ENCODE assay signal across 8 cellular contexts in the genomic region with DNA sequence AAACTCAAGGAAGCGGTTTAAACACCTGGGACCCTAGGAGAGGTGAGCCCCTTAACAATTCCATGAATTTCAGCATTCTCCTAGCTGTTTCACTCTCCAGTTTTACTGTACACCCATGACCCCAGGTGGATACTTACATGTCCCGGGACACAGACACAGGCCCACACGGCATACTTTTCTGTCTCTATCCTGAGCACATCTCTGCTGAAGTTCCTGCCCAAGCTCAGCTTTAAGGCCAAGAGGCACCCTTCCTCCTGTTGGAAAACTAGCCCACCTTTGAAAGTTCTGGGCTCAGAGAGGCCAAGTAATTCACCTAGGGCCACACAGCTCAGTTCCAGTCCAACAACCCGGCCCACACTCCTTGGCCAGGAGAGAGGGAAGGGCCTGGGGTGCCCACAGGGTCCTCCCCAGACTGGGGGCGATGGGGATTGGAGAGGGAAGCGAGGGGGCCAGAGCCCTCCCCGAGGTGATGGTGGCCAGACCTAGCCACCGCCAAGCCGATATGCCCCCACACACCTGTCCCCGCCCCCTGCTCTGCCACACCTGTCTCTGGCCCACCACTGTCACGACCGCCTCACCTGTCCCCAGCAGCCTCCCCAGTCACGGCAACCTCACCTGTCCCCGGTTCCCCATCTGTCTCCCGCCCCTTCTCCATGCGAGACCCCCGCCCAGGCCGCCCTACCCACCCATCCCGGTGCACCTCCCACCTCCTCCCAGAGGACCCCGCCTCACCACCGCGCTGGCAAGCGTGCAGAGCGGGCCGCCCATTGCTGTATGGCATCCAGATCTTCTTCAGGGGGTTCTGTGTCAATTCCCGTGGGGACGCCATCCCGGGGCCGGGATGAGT. TPM values are rescaled to one million over a fixed set of nuclear protein-coding genes. Genes with fewer than 3 reads are reported as not detected.
DNase-seq lines count a peak whose midpoint lies in the region; ATAC-seq and TF ChIP-seq lines count a peak whose summit lies in the region.

No MANE protein-coding gene starts in this region.

- H3K27ac ChIP-seq in liver (ENCODE audit: low read depth in 1 of 2, low read length in 2 of 2): peak overlapping the region in 1 of 2 donors; percentile 18
- H3K27ac ChIP-seq in transverse colon: peak overlapping the region; percentile 43 to 84 (median 78)

- TF ChIP-seq CTCF in liver (IDR thresholded peaks at IDR 0.05; ENCODE audit: low read depth, low read length, missing input control) (no peak), transverse colon (IDR thresholded peaks at IDR 0.05) (no peak), GM10248 (IDR thresholded peaks at IDR 0.05; ENCODE audit: control extremely low read depth, extremely low read depth, low read depth, missing control alignments) (no peak)

- CTCF ChIA-PET in activated naive CD4-positive, alpha-beta T cell treated with anti-CD3 and anti-CD28 coated beads, Interleukin-2, amount 10 ng/mL, durations not matched to agents 7 days and 5 days (lab: Charles Lee): interaction anchor here (0.7 to 5.0 kb wide), 12 partner anchors 7 to 361 kb away, joined by 3 to 26 read pairs (median 4); a partner anchor contains a TSS
- CTCF ChIA-PET in GM10248 (lab: Yijun Ruan, JAX): interaction anchor here (0.7 to 3.1 kb wide), 14 partner anchors 8 to 315 kb away, joined by 3 to 29 read pairs (median 5); a partner anchor contains a TSS

- peaks cover 17% of the 10 kb centered on the region for H3K36me3 Mint-ChIP-seq in activated naive CD4-positive, alpha-beta T cell treated with anti-CD3 and anti-CD28 coated beads, Interleukin-2, amount 10 ng/mL, durations not matched to agents 7 days and 5 days
- peaks cover 2% of the 10 kb centered on the region for H3K36me3 Mint-ChIP-seq in activated naive CD8-positive, alpha-beta T cell treated with anti-CD3 and anti-CD28 coated beads, Interleukin-2, amount 50 U/mL, for 24 hours (ENCODE audit: low read depth)

- 27% methylated on average over 29 of the region's 29 CpGs for WGBS in liver
- 19 to 100% methylated on average over 1 to 28 of the region's 29 CpGs for WGBS in transverse colon (ENCODE audit: low coverage in 1 of 2), 2 donors

- no peaks in the 10 kb centered on the region for H3K9me3 Mint-ChIP-seq in activated naive CD4-positive, alpha-beta T cell treated with anti-CD3 and anti-CD28 coated beads, Interleukin-2, amount 10 ng/mL, durations not matched to agents 7 days and 5 days
- no peaks in the 10 kb centered on the region for H3K9me3 Mint-ChIP-seq in activated naive CD8-positive, alpha-beta T cell treated with anti-CD3 and anti-CD28 coated beads, Interleukin-2, amount 50 U/mL, for 24 hours

- H3K9me3 ChIP-seq in liver (ENCODE audit: control insufficient read depth in 4 of 4, low read length in 3 of 4): no peaks in the 10 kb centered on the region
- no peaks in the 10 kb centered on the region for H3K9me3 ChIP-seq in transverse colon

- H3K27me3 Mint-ChIP-seq in activated naive CD4-positive, alpha-beta T cell treated with anti-CD3 and anti-CD28 coated beads, Interleukin-2, amount 10 ng/mL, durations not matched to agents 7 days and 5 days: peaks cover 16% of the 10 kb centered on the region
- peaks cover 2% of the 10 kb centered on the region for H3K27me3 Mint-ChIP-seq in activated naive CD8-positive, alpha-beta T cell treated with anti-CD3 and anti-CD28 coated beads, Interleukin-2, amount 50 U/mL, for 24 hours

- in situ Hi-C loops in transverse colon (cut with MboI; ENCODE audit: low pct_ligation_motif_present in 1 of 4, low pct_unique_long_range_greater_than_20kb in 1 of 4, low sequenced_read_pairs in 3 of 4): no loop called here

- ATAC-seq in activated naive CD8-positive, alpha-beta T cell treated with anti-CD3 and anti-CD28 coated beads, Interleukin-2, amount 50 U/mL, for 24 hours: no peak

- DNase-seq in activated naive CD4-positive, alpha-beta T cell treated with anti-CD3 and anti-CD28 coated beads, Interleukin-2, amount 10 ng/mL, durations not matched to agents 7 days and 5 days: no peak
- DNase-seq in activated naive CD4-positive, alpha-beta T cell treated with Interleukin-2 at 50 U/mL for 16 hours: no peak
- peak; percentile 16 for DNase-seq in activated naive CD8-positive, alpha-beta T cell treated with anti-CD3 and anti-CD28 coated beads, Interleukin-2, amount 50 U/mL, for 24 hours
- DNase-seq in transverse colon: no peak
- DNase-seq in GM10248 (ENCODE audit: extremely low spot score): no peak
- no peak for DNase-seq in HK-2 (ENCODE audit: unreplicated experiment)
- DNase-seq in activated gamma-delta T cell (lab: John Stamatoyannopoulos, UW): no peak

- no peak for TF ChIP-seq RAD21 in liver (IDR thresholded peaks at IDR 0.05)

- intact Hi-C loops in transverse colon (cut with DNase I; ENCODE audit: low total_unique reads): no loop called here

- peaks cover 6 to 32% (median 14%) of the 10 kb centered on the region in 4 donors for H3K4me1 ChIP-seq in liver (ENCODE audit: control insufficient read depth in 4 of 4, insufficient read depth in 4 of 4, low read length in 3 of 4)
- peaks cover 11 to 56% (median 31%) of the 10 kb centered on the region in 4 donors for H3K4me1 ChIP-seq in transverse colon

- POLR2A ChIA-PET in GM10248 (lab: Yijun Ruan, JAX): interaction anchor here (2.1 kb wide), 1 partner anchor 109 kb away, joined by 5 read pairs; a partner anchor contains a TSS

- no peaks in the 10 kb centered on the region for H3K27me3 ChIP-seq in liver (ENCODE audit: control insufficient read depth in 4 of 4, insufficient read depth in 4 of 4, low read length in 3 of 4)
- no peaks in the 10 kb centered on the region for H3K27me3 ChIP-seq in transverse colon

- peak; percentile 30 for TF ChIP-seq POLR2A in transverse colon (IDR thresholded peaks at IDR 0.05)

- peak overlapping the region; percentile 87 for H3K27ac Mint-ChIP-seq in activated naive CD4-positive, alpha-beta T cell treated with anti-CD3 and anti-CD28 coated beads, Interleukin-2, amount 10 ng/mL, durations not matched to agents 7 days and 5 days
- H3K27ac Mint-ChIP-seq in activated naive CD8-positive, alpha-beta T cell treated with anti-CD3 and anti-CD28 coated beads, Interleukin-2, amount 50 U/mL, for 24 hours: peak overlapping the region; percentile 93

- no peak overlapping the region for H3K9ac ChIP-seq in liver (ENCODE audit: low read depth in 1 of 2, low read length in 2 of 2)

- H3K4me1 Mint-ChIP-seq in activated naive CD4-positive, alpha-beta T cell treated with anti-CD3 and anti-CD28 coated beads, Interleukin-2, amount 10 ng/mL, durations not matched to agents 7 days and 5 days: peaks cover 59% of the 10 kb centered on the region
- peaks cover 24% of the 10 kb centered on the region for H3K4me1 Mint-ChIP-seq in activated naive CD8-positive, alpha-beta T cell treated with anti-CD3 and anti-CD28 coated beads, Interleukin-2, amount 50 U/mL, for 24 hours

- peak overlapping the region in 2 of 3 donors; percentile 38 to 57 for H3K4me3 ChIP-seq in liver (ENCODE audit: low read depth in 1 of 3, low read length in 3 of 3)
- peak overlapping the region; percentile 27 to 52 (median 44) for H3K4me3 ChIP-seq in transverse colon

- H3K4me3 Mint-ChIP-seq in activated naive CD4-positive, alpha-beta T cell treated with anti-CD3 and anti-CD28 coated beads, Interleukin-2, amount 10 ng/mL, durations not matched to agents 7 days and 5 days: peak overlapping the region; percentile 82
- H3K4me3 Mint-ChIP-seq in activated naive CD8-positive, alpha-beta T cell treated with anti-CD3 and anti-CD28 coated beads, Interleukin-2, amount 50 U/mL, for 24 hours: peak overlapping the region; percentile 84

- H3K36me3 ChIP-seq in liver (ENCODE audit: control insufficient read depth in 4 of 4, insufficient read depth in 3 of 4, low read depth in 1 of 4, low read length in 3 of 4): no peaks in the 10 kb centered on the region
- H3K36me3 ChIP-seq in transverse colon: no peaks in the 10 kb centered on the region

- no peak for TF ChIP-seq EP300 in transverse colon (IDR thresholded peaks at IDR 0.05; ENCODE audit: low read depth)

TF ChIP-seq in liver, 16 proteins besides CTCF, POLR2A, EP300 and RAD21 (continues in another document):
- no peak for TF ChIP-seq EGR1 (IDR thresholded peaks at IDR 0.05; ENCODE audit: low read depth in 2 of 2)
- TF ChIP-seq GABPA (IDR thresholded peaks at IDR 0.05 in 1 of 2, conservative IDR thresholded peaks at IDR 0.05 in 1 of 2): no peak
- TF ChIP-seq NR2F2 (IDR thresholded peaks at IDR 0.05): no peak
- TF ChIP-seq JUND (IDR thresholded peaks at IDR 0.05): no peak
- no peak for TF ChIP-seq TAF1 (conservative IDR thresholded peaks at IDR 0.05)
- no peak for TF ChIP-seq HNF4A (conservative IDR thresholded peaks at IDR 0.05)
- TF ChIP-seq, protein P1, sequence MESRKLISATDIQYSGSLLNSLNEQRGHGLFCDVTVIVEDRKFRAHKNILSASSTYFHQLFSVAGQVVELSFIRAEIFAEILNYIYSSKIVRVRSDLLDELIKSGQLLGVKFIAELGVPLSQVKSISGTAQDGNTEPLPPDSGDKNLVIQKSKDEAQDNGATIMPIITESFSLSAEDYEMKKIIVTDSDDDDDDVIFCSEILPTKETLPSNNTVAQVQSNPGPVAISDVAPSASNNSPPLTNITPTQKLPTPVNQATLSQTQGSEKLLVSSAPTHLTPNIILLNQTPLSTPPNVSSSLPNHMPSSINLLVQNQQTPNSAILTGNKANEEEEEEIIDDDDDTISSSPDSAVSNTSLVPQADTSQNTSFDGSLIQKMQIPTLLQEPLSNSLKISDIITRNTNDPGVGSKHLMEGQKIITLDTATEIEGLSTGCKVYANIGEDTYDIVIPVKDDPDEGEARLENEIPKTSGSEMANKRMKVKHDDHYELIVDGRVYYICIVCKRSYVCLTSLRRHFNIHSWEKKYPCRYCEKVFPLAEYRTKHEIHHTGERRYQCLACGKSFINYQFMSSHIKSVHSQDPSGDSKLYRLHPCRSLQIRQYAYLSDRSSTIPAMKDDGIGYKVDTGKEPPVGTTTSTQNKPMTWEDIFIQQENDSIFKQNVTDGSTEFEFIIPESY (IDR thresholded peaks at IDR 0.05): no peak
- TF ChIP-seq FOXA2 (IDR thresholded peaks at IDR 0.05): no peak
- no peak for TF ChIP-seq FOXA1 (IDR thresholded peaks at IDR 0.05)
- TF ChIP-seq, protein P2, sequence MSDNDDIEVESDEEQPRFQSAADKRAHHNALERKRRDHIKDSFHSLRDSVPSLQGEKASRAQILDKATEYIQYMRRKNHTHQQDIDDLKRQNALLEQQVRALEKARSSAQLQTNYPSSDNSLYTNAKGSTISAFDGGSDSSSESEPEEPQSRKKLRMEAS (IDR thresholded peaks at IDR 0.05): no peak

RNA-seq across cellular contexts. Expression of a gene that starts 0.4 kb away (rescaled TPM):
- total RNA-seq in liver: 1 to 10 TPM; 2.7 to 5.3 TPM
- under 1 TPM; 0.46 to 0.78 TPM for polyA plus RNA-seq in liver
- 1 to 10 TPM in 3 of 4 donors, under 1 TPM in 1; 0.37 to 7.9 (median 6.7) TPM for total RNA-seq in transverse colon

RNA-seq across cellular contexts. Expression of a gene that starts 7.4 kb away (rescaled TPM):
- under 1 TPM in 1 of 2 donors, not detected in 1; 0.08 TPM for total RNA-seq in liver
- not detected for polyA plus RNA-seq in liver
- not detected for total RNA-seq in transverse colon

RNA-seq across cellular contexts. Expression of a gene that starts 39.0 kb away (rescaled TPM):
- total RNA-seq in liver: under 1 TPM; 0.37 to 0.84 TPM
- under 1 TPM; 0.24 to 0.43 TPM for polyA plus RNA-seq in liver
- total RNA-seq in transverse colon: 10 to 100 TPM in 2 of 4 donors, 1 to 10 TPM in 2; 4.8 to 19.1 (median 12.9) TPM

RNA-seq across cellular contexts. Expression of a gene that starts 52.2 kb away (rescaled TPM):
- 10 to 100 TPM; 40.7 to 50.3 TPM for total RNA-seq in liver
- polyA plus RNA-seq in liver: 100 to 1,000 TPM; 101 to 104 TPM
- 10 to 100 TPM; 72.9 to 89.4 (median 80.8) TPM for total RNA-seq in transverse colon

RNA-seq across cellular contexts. Expression of a gene that starts 53.3 kb away (rescaled TPM):
- total RNA-seq in liver (100 to 1,000 TPM; 153 to 373 TPM), transverse colon (100 to 1,000 TPM; 579 to 974 (median 655) TPM)
- polyA plus RNA-seq in liver: 100 to 1,000 TPM; 275 to 304 TPM
